Comparison of ENCODE assay signal across 9 cellular contexts in the genomic region with DNA sequence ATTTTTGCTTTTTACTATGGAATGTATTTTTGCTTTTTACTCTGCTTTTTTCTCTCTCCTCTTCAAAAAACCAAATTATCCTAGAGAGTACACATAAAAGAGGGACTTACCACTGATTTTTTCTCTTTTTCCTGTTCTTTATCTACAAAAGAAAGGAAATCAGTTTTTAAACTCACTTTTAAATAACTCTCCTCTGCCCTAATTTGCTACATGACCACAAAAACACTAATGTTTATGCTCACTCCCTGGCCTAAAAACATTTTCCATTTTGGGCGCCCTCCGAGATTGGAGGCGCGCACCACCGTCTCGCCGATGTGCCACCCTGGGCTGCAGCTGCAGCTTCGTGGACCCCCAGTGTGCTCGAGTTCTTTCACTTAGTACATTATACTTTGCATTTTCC. TPM values are rescaled to one million over a fixed set of nuclear protein-coding genes. Genes with fewer than 3 reads are reported as not detected.
A peak's percentile ranks its signal among the peaks of the same experiment; 100 is the strongest.
DNase-seq lines count a peak whose midpoint lies in the region; ATAC-seq and TF ChIP-seq lines count a peak whose summit lies in the region.
"Had no signal": no experiment of that assay in that cellular context is flagged by ENCODE, and none has a peak within 500 bp of the region (broad histone marks: within the 10 kb centered on the region; RNA-seq: fewer than 3 reads in every experiment).

No MANE protein-coding gene starts in this region.

- H3K36me3 ChIP-seq in BLaER1 treated with 17β-estradiol and CSF1 and Interleukin-3, amounts not matched to agents 10 nM and 100 nM: peaks cover 0 to 17% (median 0%) of the 10 kb centered on the region in 11 experiments; a peak in 9 of 22 replicates
- H3K36me3 ChIP-seq in PC-3 (ENCODE audit: low read depth, low read length) (no peaks in the 10 kb centered on the region), neutrophil (no peaks in the 10 kb centered on the region)

- peak overlapping the region; percentile 75 for H3K4me3 Mint-ChIP-seq in endothelial cell (ENCODE audit: unreplicated experiment)

- H3K9me3 Mint-ChIP-seq in endothelial cell (ENCODE audit: unreplicated experiment): no peaks in the 10 kb centered on the region

- no peak for ATAC-seq in PC-3

- no peaks in the 10 kb centered on the region for H4K20me1 ChIP-seq in BLaER1 treated with 17β-estradiol and CSF1 and Interleukin-3, amounts not matched to agents 10 nM and 100 nM
- no peaks in the 10 kb centered on the region for H4K20me1 ChIP-seq in PC-3 (ENCODE audit: low read length)

- H3K4me3 ChIP-seq in BLaER1 treated with 17β-estradiol and CSF1 and Interleukin-3, amounts not matched to agents 10 nM and 100 nM: peak overlapping the region; percentile 61 to 78 (median 66)
- H3K4me3 ChIP-seq in PC-3 (ENCODE audit: low read length) (peak overlapping the region; percentile 70), neutrophil (ENCODE audit: low read depth in 1 of 2, low read length in 1 of 2) (peak overlapping the region; percentile 95 to 99)

- peaks cover 22% of the 10 kb centered on the region for H3K36me3 Mint-ChIP-seq in endothelial cell (ENCODE audit: low read depth, unreplicated experiment)

- H3K9me3 ChIP-seq in BLaER1 treated with 17β-estradiol and CSF1 and Interleukin-3, amounts not matched to agents 10 nM and 100 nM (replicated peaks in 1 of 11): peaks cover 0 to 6% (median 0%) of the 10 kb centered on the region in 11 experiments; a peak in 2 of 22 replicates
- H3K9me3 ChIP-seq in PC-3 (ENCODE audit: low read length) (no peaks in the 10 kb centered on the region), neutrophil (no peaks in the 10 kb centered on the region)

- DNase-seq in PC-3 (no peak), endothelial cell (ENCODE audit: low spot score) (no peak), HT-29 (ENCODE audit: low spot score) (no peak), NK-92 (lab: John Stamatoyannopoulos, UW; ENCODE audit: unreplicated experiment) (no peak), middle frontal gyrus (ENCODE audit: extremely low spot score, low spot score) (no peak), NCI-H1417 treated with DMSO at 0.1 percent for 48 hours (lab: John Stamatoyannopoulos, UW) (no peak)

- POLR2A ChIA-PET in PC-3 (lab: Charles Lee; ENCODE audit: unreplicated experiment): no interaction called here

- BruUV-seq in PC-3 (replicated peaks; lab: Mats Ljungman, UMichigan): no TSS peak

- no peaks in the 10 kb centered on the region for H3K9me2 ChIP-seq in PC-3 (replicated peaks; ENCODE audit: low read length)

- peaks cover 49% of the 10 kb centered on the region for H3K4me1 Mint-ChIP-seq in endothelial cell (ENCODE audit: unreplicated experiment)

- H3K9ac ChIP-seq in BLaER1 treated with 17β-estradiol and CSF1 and Interleukin-3, amounts not matched to agents 10 nM and 100 nM: peak overlapping the region; percentile 89 to 98 (median 97)
- 0 out of 2 replicates have a peak overlapping the region, but pooled peaks have one; percentile 80 for H3K9ac ChIP-seq in PC-3 (ENCODE audit: low read length)

- H3K27me3 Mint-ChIP-seq in endothelial cell (ENCODE audit: unreplicated experiment): peaks cover 9% of the 10 kb centered on the region

- H3F3A ChIP-seq in PC-3 (ENCODE audit: low read length, unreplicated experiment): no peaks in the 10 kb centered on the region

- peak overlapping the region; percentile 90 to 98 (median 96) for H3K4me2 ChIP-seq in BLaER1 treated with 17β-estradiol and CSF1 and Interleukin-3, amounts not matched to agents 10 nM and 100 nM
- peak overlapping the region; percentile 76 for H3K4me2 ChIP-seq in PC-3 (ENCODE audit: low read length)

- CTCF ChIA-PET in PC-3 (lab: Charles Lee): no interaction called here

- H3K27me3 ChIP-seq in BLaER1 treated with 17β-estradiol and CSF1 and Interleukin-3, amounts not matched to agents 10 nM and 100 nM: no peaks in the 10 kb centered on the region
- H3K27me3 ChIP-seq in PC-3 (ENCODE audit: low read length) (no peaks in the 10 kb centered on the region), neutrophil (no peaks in the 10 kb centered on the region)

- H3K4me1 ChIP-seq in BLaER1 treated with 17β-estradiol and CSF1 and Interleukin-3, amounts not matched to agents 10 nM and 100 nM: peaks cover 82 to 95% (median 85%) of the 10 kb centered on the region in 10 experiments
- peaks cover 21% of the 10 kb centered on the region for H3K4me1 ChIP-seq in PC-3 (ENCODE audit: insufficient read depth, low read length)
- H3K4me1 ChIP-seq in neutrophil (ENCODE audit: control insufficient read depth in 1 of 2, insufficient read depth in 1 of 2, low read depth in 1 of 2, low read length in 1 of 2): peaks cover 69 to 72% of the 10 kb centered on the region in 2 experiments

- H2AFZ ChIP-seq in PC-3 (ENCODE audit: low read length): no peak overlapping the region

- H3K79me2 ChIP-seq in PC-3 (ENCODE audit: low read length): peaks cover 14% of the 10 kb centered on the region

- intact Hi-C loops in PC-3 (cut with micrococcal nuclease): no loop called here

- H3K27ac Mint-ChIP-seq in endothelial cell (ENCODE audit: unreplicated experiment): peak overlapping the region; percentile 54

- peak overlapping the region; percentile 88 to 99 (median 99) for H3K27ac ChIP-seq in BLaER1 treated with 17β-estradiol and CSF1 and Interleukin-3, amounts not matched to agents 10 nM and 100 nM
- H3K27ac ChIP-seq in PC-3 (ENCODE audit: low read length) (no peak overlapping the region), neutrophil (peak overlapping the region; percentile 98)

- TF ChIP-seq CTCF in PC-3 (conservative IDR thresholded peaks at IDR 0.05; ENCODE audit: low read depth, low read length): no peak
- TF ChIP-seq CTCF in endothelial cell (IDR thresholded peaks at IDR 0.05; ENCODE audit: unreplicated experiment): no peak
- TF ChIP-seq CTCF in neutrophil (IDR thresholded peaks at IDR 0.05): no peak

RNA-seq across cellular contexts. Expression of gene TK2, which starts 1.1 kb away (rescaled TPM):
- total RNA-seq in PC-3 (2014; rRNA removed): 8.3 and 14.1 TPM in 2 replicates
- 13.1 TPM for total RNA-seq in endothelial cell (ENCODE audit: unreplicated experiment)
- 7.7 and 8.9 TPM in 2 replicates for total RNA-seq in HT-29 (2014; rRNA removed; shearing (Covaris generic))

RNA-seq across cellular contexts. Expression of gene CKLF, which starts 3.5 kb away (rescaled TPM):
- 47.9 and 49.7 TPM in 2 replicates for total RNA-seq in PC-3 (2014; rRNA removed)
- total RNA-seq in endothelial cell (ENCODE audit: unreplicated experiment): 38.0 TPM
- 97.0 and 120 TPM in 2 replicates for total RNA-seq in HT-29 (2014; rRNA removed; shearing (Covaris generic))

RNA-seq across cellular contexts. Expression of gene CMTM1, which starts 17.4 kb away (rescaled TPM):
- total RNA-seq in PC-3 (2014; rRNA removed): 0.92 and 1.4 TPM in 2 replicates
- total RNA-seq in endothelial cell (ENCODE audit: unreplicated experiment): 8.3 TPM
- 5.8 and 13.9 TPM in 2 replicates for total RNA-seq in HT-29 (2014; rRNA removed; shearing (Covaris generic))

RNA-seq across cellular contexts. Expression of gene CMTM2, which starts 30.4 kb away (rescaled TPM):
- total RNA-seq in PC-3 (2014; rRNA removed): not detected in 2 replicates
- total RNA-seq in endothelial cell (ENCODE audit: unreplicated experiment): 2.1 TPM
- not detected in 2 replicates for total RNA-seq in HT-29 (2014; rRNA removed; shearing (Covaris generic))
- total RNA-seq: LHCN-M2 had no signal

RNA-seq across cellular contexts. Expression of gene CMTM3, which starts 55.6 kb away (rescaled TPM):
- total RNA-seq in PC-3 (2014; rRNA removed) (6.4 and 9.5 TPM in 2 replicates), endothelial cell (ENCODE audit: unreplicated experiment) (268 TPM)
- 2.5 and 4.1 TPM in 2 replicates for total RNA-seq in HT-29 (2014; rRNA removed; shearing (Covaris generic))
